8 cellular contexts compared by ENCODE assay signal in genomic region chr11:61816736-61817455, GRCh38. TPM values are rescaled to one million over a fixed set of nuclear protein-coding genes. Genes with fewer than 3 reads are reported as not detected.
DNase-seq lines count a peak whose midpoint lies in the region; ATAC-seq lines count a peak whose summit lies in the region.

Gene FADS1 (minus strand): TSS chr11:61817003. CDS start chr11:61816929, 74 bp downstream.

- H3K4me1 Mint-ChIP-seq in IgD-negative memory B cell = peaks cover 0 to 8% (median 5%) of the 10 kb centered on the region in 3 donors
- peaks cover 13% of the 10 kb centered on the region for H3K4me1 Mint-ChIP-seq in activated T-cell treated with anti-CD3 and anti-CD28 coated beads, Interleukin-2, amount 50 U/mL, for 4 hours (ENCODE audit: low read depth)

- H3K9ac ChIP-seq in mucosa of rectum (ENCODE audit: low read depth in 1 of 2, low read length in 2 of 2) = peak within 1 kb of the TSS; percentile 70 to 74

- DNase-seq in COLO829 (ENCODE audit: low spot score) = peak; percentile 85
- peak; percentile 97 for DNase-seq in OCI-M1 (lab: John Stamatoyannopoulos, UW)
- DNase-seq in activated T-cell treated with anti-CD3 and anti-CD28 coated beads, Interleukin-2, amount 50 U/mL, for 4 hours = peak; percentile 66
- peak; percentile 43 to 71 for DNase-seq in stimulated activated CD8-positive, alpha-beta memory T cell treated with anti-CD3 and anti-CD28 coated beads, Interleukin-7, amount 100 ng/mL, for 4 hours (ENCODE audit: low read depth in 2 of 2)

- H3K27ac ChIP-seq in esophagus (ENCODE audit: low read depth in 2 of 2, low read length in 1 of 2) (peak within 1 kb of the TSS; percentile 79 to 91), mucosa of rectum (ENCODE audit: low read depth in 2 of 2, low read length in 2 of 2) (peak within 1 kb of the TSS; percentile 82 to 90)

- peak within 1 kb of the TSS in 1 of 3 donors; percentile 84 for H3K27ac Mint-ChIP-seq in IgD-negative memory B cell

- H3K36me3 Mint-ChIP-seq in IgD-negative memory B cell = peaks cover 5% of the 10 kb centered on the region
- no peaks in the 10 kb centered on the region for H3K36me3 Mint-ChIP-seq in activated T-cell treated with anti-CD3 and anti-CD28 coated beads, Interleukin-2, amount 50 U/mL, for 4 hours (ENCODE audit: insufficient read depth)

- peaks cover 3% of the 10 kb centered on the region for H3K27me3 Mint-ChIP-seq in IgD-negative memory B cell
- peaks cover 27% of the 10 kb centered on the region for H3K27me3 Mint-ChIP-seq in activated T-cell treated with anti-CD3 and anti-CD28 coated beads, Interleukin-2, amount 50 U/mL, for 4 hours (ENCODE audit: low read depth)

- H3K4me1 ChIP-seq in esophagus (ENCODE audit: control insufficient read depth in 2 of 2, insufficient read depth in 2 of 2, low read length in 1 of 2) (peaks cover 3 to 25% of the 10 kb centered on the region in 2 donors), mucosa of rectum (ENCODE audit: control insufficient read depth in 2 of 2, insufficient read depth in 2 of 2, low read length in 2 of 2) (peaks cover 13 to 15% of the 10 kb centered on the region in 2 donors)

- peak; percentile 40 for ATAC-seq in GM21367 (IDR thresholded peaks at IDR 0.05; ENCODE audit: unreplicated experiment)
- ATAC-seq in activated T-cell treated with anti-CD3 and anti-CD28 coated beads, Interleukin-2, amount 50 U/mL, for 4 hours = peak; percentile 72 to 73

- H3K9me3 ChIP-seq in esophagus (ENCODE audit: control insufficient read depth in 2 of 2, insufficient read depth in 1 of 2, low read depth in 1 of 2, low read length in 1 of 2) = no peaks in the 10 kb centered on the region
- H3K9me3 ChIP-seq in mucosa of rectum (ENCODE audit: control insufficient read depth in 2 of 2, low read length in 2 of 2) = no peaks in the 10 kb centered on the region

- no peaks in the 10 kb centered on the region for H3K27me3 ChIP-seq in esophagus (ENCODE audit: control insufficient read depth in 1 of 2, insufficient read depth in 2 of 2, low read length in 2 of 2)
- peaks cover 9 to 12% of the 10 kb centered on the region in 2 donors for H3K27me3 ChIP-seq in mucosa of rectum (ENCODE audit: control insufficient read depth in 2 of 2, insufficient read depth in 2 of 2, low read length in 2 of 2)

- H3K36me3 ChIP-seq in esophagus (ENCODE audit: control insufficient read depth in 2 of 2, insufficient read depth in 2 of 2, low read length in 1 of 2) (no peaks in the 10 kb centered on the region), mucosa of rectum (ENCODE audit: control insufficient read depth in 2 of 2, insufficient read depth in 2 of 2, low read length in 2 of 2) (no peaks in the 10 kb centered on the region)

- 1 to 2% methylated on average over 66 to 73 of the region's 73 CpGs for WGBS in esophagus, 2 donors

- H3K4me3 Mint-ChIP-seq in IgD-negative memory B cell = peak within 1 kb of the TSS; percentile 44 to 95 (median 87)
- H3K4me3 Mint-ChIP-seq in activated T-cell treated with anti-CD3 and anti-CD28 coated beads, Interleukin-2, amount 50 U/mL, for 4 hours = peak within 1 kb of the TSS; percentile 84

- H3K4me3 ChIP-seq in esophagus (ENCODE audit: low read depth in 1 of 2, low read length in 2 of 2) = peak within 1 kb of the TSS; percentile 34 to 58
- H3K4me3 ChIP-seq in mucosa of rectum (ENCODE audit: low read length in 2 of 2) = peak within 1 kb of the TSS; percentile 61 to 83

- H3K9me3 Mint-ChIP-seq in IgD-negative memory B cell = peaks cover 0 to 2% (median 0%) of the 10 kb centered on the region in 3 donors
- H3K9me3 Mint-ChIP-seq in activated T-cell treated with anti-CD3 and anti-CD28 coated beads, Interleukin-2, amount 50 U/mL, for 4 hours = no peaks in the 10 kb centered on the region

RNA-seq across cellular contexts. Expression of gene FADS1, which starts in this region (rescaled TPM):
- polyA plus RNA-seq in IgD-negative memory B cell = 1.6 TPM
- total RNA-seq in activated T-cell treated with anti-CD3 and anti-CD28 coated beads, Interleukin-2, amount 50 U/mL, for 4 hours = 1 to 10 TPM; 2.1 to 3.5 (median 3.3) TPM
- 1 to 10 TPM; 1.1 to 1.6 TPM for polyA plus RNA-seq in esophagus

Comparison
In these comparisons a context has a peak if more than half of its experiments do, and no peak if none do; other contexts are left out.
1. Peak in every context shown above with its lines: DNase-seq, ATAC-seq, H3K4me3 ChIP-seq and H3K27ac ChIP-seq.